ENCODE assay signal across 18 cellular contexts in the genomic region with DNA sequence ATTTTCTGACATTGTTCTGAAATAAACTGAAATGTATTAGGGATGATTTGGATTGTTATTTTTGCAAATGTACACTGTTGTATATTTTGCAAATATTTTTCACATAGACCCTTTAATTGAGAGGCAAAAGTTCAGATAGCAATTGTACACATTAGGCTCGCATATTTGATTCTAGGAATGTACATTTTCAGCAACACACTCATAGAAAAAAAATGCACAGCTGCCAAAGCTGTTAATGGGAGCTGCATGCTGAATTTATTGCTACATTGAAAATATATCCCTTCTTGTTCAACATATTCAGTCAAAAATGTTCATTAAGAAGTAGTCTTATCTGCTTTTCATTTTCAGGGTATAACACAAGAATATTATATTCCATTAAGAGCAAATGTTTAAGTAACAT.
A peak's percentile ranks its signal among the peaks of the same experiment; 100 is the strongest.
DNase-seq lines count a peak whose midpoint lies in the region; TF ChIP-seq lines count a peak whose summit lies in the region.
"Had no signal": no experiment of that assay in that cellular context is flagged by ENCODE, and none has a peak within 500 bp of the region (broad histone marks: within the 10 kb centered on the region; RNA-seq: fewer than 3 reads in every experiment).

No MANE protein-coding gene starts in this region.

- CTCF ChIA-PET in activated CD4-positive, alpha-beta memory T cell treated with anti-CD3 and anti-CD28 coated beads for 36 hours (lab: Charles Lee): no interaction called here

- no peaks in the 10 kb centered on the region for H3K36me3 Mint-ChIP-seq in activated CD4-positive, alpha-beta memory T cell treated with anti-CD3 and anti-CD28 coated beads for 36 hours
- H3K36me3 Mint-ChIP-seq: IgD-negative memory B cell had no signal

- no peaks in the 10 kb centered on the region for H3K4me1 Mint-ChIP-seq in activated CD4-positive, alpha-beta memory T cell treated with anti-CD3 and anti-CD28 coated beads for 36 hours (ENCODE audit: low read depth)
- H3K4me1 Mint-ChIP-seq: H9, IgD-negative memory B cell had no signal

- POLR2A ChIA-PET in activated CD4-positive, alpha-beta memory T cell treated with anti-CD3 and anti-CD28 coated beads for 36 hours (lab: Charles Lee): no interaction called here

- H3K4me3 Mint-ChIP-seq in activated CD4-positive, alpha-beta memory T cell treated with anti-CD3 and anti-CD28 coated beads for 36 hours: no peak overlapping the region
- H3K4me3 Mint-ChIP-seq: H9, IgD-negative memory B cell had no signal

- H3K9ac ChIP-seq in adipocyte (ENCODE audit: low read length): no peak overlapping the region

- H3K4me3 ChIP-seq in adipocyte (ENCODE audit: low read length): no peak overlapping the region
- H3K4me3 ChIP-seq in foreskin fibroblast (ENCODE audit: low read depth in 1 of 2, low read length in 2 of 2): no peak overlapping the region
- no peak overlapping the region for H3K4me3 ChIP-seq in BE2C (ENCODE audit: low read depth, low read length)

- H3K9me3 Mint-ChIP-seq in activated CD4-positive, alpha-beta memory T cell treated with anti-CD3 and anti-CD28 coated beads for 36 hours: peaks cover 1% of the 10 kb centered on the region
- H3K9me3 Mint-ChIP-seq: H9, IgD-negative memory B cell had no signal

- peak; percentile 7 for DNase-seq in EH (ENCODE audit: low read depth)
- peak; percentile 59 for DNase-seq in adipocyte (ENCODE audit: low read depth)
- peak; percentile 24 to 67 for DNase-seq in foreskin fibroblast
- DNase-seq in retina: peak; percentile 4
- DNase-seq in BE2C: no peak
- DNase-seq in activated CD4-positive, alpha-beta memory T cell treated with anti-CD3 and anti-CD28 coated beads for 36 hours: no peak
- DNase-seq in NAMALWA (ENCODE audit: low spot score): no peak
- DNase-seq in mesenteric fat pad (ENCODE audit: low spot score): no peak
- DNase-seq: C1 segment of cervical spinal cord, DMS 273 treated with DMSO at 0.1 percent for 48 hours, H9, Kasumi-1, NCI-H1105 treated with DMSO at 0.1 percent for 48 hours, NCI-H1694 treated with DMSO at 0.1 percent for 48 hours, NCI-H2107, NCI-H69, SHP77 had no signal

- TF ChIP-seq CTCF in foreskin fibroblast (IDR thresholded peaks at IDR 0.05; ENCODE audit: low read depth, low read length) (no peak), BE2C (IDR thresholded peaks at IDR 0.05; ENCODE audit: low read depth, low read length) (no peak)

- no peaks in the 10 kb centered on the region for H3K4me1 ChIP-seq in adipocyte (ENCODE audit: control insufficient read depth, insufficient read depth, low read length)
- no peaks in the 10 kb centered on the region for H3K4me1 ChIP-seq in BE2C

- H3K36me3 ChIP-seq in adipocyte (ENCODE audit: control insufficient read depth, insufficient read depth, low read length, severe bottlenecking) (no peaks in the 10 kb centered on the region), BE2C (no peaks in the 10 kb centered on the region)

- intact Hi-C loops in activated CD4-positive, alpha-beta memory T cell treated with anti-CD3 and anti-CD28 coated beads for 36 hours (cut with micrococcal nuclease): no loop called here

- H3K27ac Mint-ChIP-seq in activated CD4-positive, alpha-beta memory T cell treated with anti-CD3 and anti-CD28 coated beads for 36 hours: no peak overlapping the region
- H3K27ac Mint-ChIP-seq: H9, IgD-negative memory B cell had no signal

- H3K27me3 Mint-ChIP-seq in activated CD4-positive, alpha-beta memory T cell treated with anti-CD3 and anti-CD28 coated beads for 36 hours: no peaks in the 10 kb centered on the region
- H3K27me3 Mint-ChIP-seq: IgD-negative memory B cell had no signal

- H3K9me3 ChIP-seq in adipocyte (ENCODE audit: control insufficient read depth, low read length): no peaks in the 10 kb centered on the region
- H3K9me3 ChIP-seq in BE2C: no peaks in the 10 kb centered on the region

- H3K27me3 ChIP-seq in adipocyte (replicated peaks; ENCODE audit: control insufficient read depth, insufficient read depth, low read length) (no peaks in the 10 kb centered on the region), BE2C (no peaks in the 10 kb centered on the region)

Comparison
In these comparisons a context has a peak if more than half of its experiments do, and no peak if none do; other contexts are left out.
1. DNase-seq: peak in EH (single experiment), adipocyte (single experiment), foreskin fibroblast (2 of 2) and retina (single experiment); none in BE2C (single experiment), activated CD4-positive, alpha-beta memory T cell treated with anti-CD3 and anti-CD28 coated beads for 36 hours (single experiment), NAMALWA (single experiment) and mesenteric fat pad (single experiment).